1 cellular context compared by ENCODE assay signal in the genomic region with DNA sequence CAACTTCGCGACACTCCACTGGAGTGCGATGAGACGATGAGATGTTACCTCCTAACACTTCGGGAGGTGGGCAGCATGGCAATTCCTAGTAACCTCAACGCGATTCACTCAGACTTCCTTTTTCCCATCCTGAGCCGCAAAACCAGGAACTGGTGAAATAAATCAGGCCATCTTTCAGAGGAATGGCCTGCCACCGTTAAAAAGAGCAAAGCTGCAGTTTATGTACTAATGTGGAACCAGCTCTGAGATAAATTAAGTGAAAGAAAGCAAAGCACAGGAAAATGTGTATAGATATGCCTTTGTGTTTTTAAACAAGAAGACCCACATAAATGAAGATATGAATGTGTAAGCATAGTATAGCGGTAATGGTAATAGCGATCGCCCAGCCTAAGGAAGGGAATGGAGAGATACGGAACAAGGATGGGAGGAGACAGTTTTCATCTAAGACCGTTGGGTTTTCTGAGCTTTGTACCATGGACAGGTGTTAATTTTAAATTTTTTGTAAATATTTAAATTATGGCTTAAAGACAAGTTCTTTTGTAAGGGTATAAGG.
TF ChIP-seq lines count a peak whose summit lies in the region.

No MANE protein-coding gene starts in this region.

TF ChIP-seq in K562, 482 proteins besides CTCF, POLR2A, EP300 and RAD21 (continued from another document):
- TF ChIP-seq, protein P1, sequence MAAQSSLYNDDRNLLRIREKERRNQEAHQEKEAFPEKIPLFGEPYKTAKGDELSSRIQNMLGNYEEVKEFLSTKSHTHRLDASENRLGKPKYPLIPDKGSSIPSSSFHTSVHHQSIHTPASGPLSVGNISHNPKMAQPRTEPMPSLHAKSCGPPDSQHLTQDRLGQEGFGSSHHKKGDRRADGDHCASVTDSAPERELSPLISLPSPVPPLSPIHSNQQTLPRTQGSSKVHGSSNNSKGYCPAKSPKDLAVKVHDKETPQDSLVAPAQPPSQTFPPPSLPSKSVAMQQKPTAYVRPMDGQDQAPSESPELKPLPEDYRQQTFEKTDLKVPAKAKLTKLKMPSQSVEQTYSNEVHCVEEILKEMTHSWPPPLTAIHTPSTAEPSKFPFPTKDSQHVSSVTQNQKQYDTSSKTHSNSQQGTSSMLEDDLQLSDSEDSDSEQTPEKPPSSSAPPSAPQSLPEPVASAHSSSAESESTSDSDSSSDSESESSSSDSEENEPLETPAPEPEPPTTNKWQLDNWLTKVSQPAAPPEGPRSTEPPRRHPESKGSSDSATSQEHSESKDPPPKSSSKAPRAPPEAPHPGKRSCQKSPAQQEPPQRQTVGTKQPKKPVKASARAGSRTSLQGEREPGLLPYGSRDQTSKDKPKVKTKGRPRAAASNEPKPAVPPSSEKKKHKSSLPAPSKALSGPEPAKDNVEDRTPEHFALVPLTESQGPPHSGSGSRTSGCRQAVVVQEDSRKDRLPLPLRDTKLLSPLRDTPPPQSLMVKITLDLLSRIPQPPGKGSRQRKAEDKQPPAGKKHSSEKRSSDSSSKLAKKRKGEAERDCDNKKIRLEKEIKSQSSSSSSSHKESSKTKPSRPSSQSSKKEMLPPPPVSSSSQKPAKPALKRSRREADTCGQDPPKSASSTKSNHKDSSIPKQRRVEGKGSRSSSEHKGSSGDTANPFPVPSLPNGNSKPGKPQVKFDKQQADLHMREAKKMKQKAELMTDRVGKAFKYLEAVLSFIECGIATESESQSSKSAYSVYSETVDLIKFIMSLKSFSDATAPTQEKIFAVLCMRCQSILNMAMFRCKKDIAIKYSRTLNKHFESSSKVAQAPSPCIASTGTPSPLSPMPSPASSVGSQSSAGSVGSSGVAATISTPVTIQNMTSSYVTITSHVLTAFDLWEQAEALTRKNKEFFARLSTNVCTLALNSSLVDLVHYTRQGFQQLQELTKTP (IDR thresholded peaks at IDR 0.05; ENCODE audit: low read depth in 1 of 2, partially characterized antibody in 2 of 2): peak in 1 of 2 experiments; percentile 15
- TF ChIP-seq CHD1 (IDR thresholded peaks at IDR 0.05; ENCODE audit: low read length): peak; percentile 10
